Comparison of ENCODE assay signal across 14 cellular contexts in genomic region chr3:44954289-44954688, GRCh38.
"Had no signal": no experiment of that assay in that cellular context is flagged by ENCODE, and none has a peak within 500 bp of the region (broad histone marks: within the 10 kb centered on the region; RNA-seq: fewer than 3 reads in every experiment).

No MANE protein-coding gene starts in this region.

- H3K27ac ChIP-seq: brain microvascular endothelial cell, tibial nerve had no signal

- H3K27ac Mint-ChIP-seq: activated CD4-positive, alpha-beta T cell treated with anti-CD3 and anti-CD28 coated beads, Interleukin-2, amount 10 ng/mL, durations not matched to agents 24 days and 14 days; activated T-helper 2 cell treated with anti-CD3 and anti-CD28 coated beads, Interferon-gamma antibody, Interleukin-2, Interleukin-4, amounts not matched to agents 10 μg/mL and 5 μg/mL and 100 μg/mL, durations not matched to agents 14 hours and 24 hours and 36 hours; progenitor cell of endocrine pancreas had no signal

- H3K27me3 Mint-ChIP-seq: activated B cell treated with CpG ODN at 0.5 μM for 24 hours; activated CD4-positive, alpha-beta T cell treated with anti-CD3 and anti-CD28 coated beads, Interleukin-2, amount 10 ng/mL, durations not matched to agents 24 days and 14 days; activated naive CD8-positive, alpha-beta T cell; naive thymus-derived CD4-positive, alpha-beta T cell; progenitor cell of endocrine pancreas; stimulated activated naive B cell treated with anti-CD40 and anti-IgM and Interleukin-4, amounts not matched to agents 10 μg/mL and 1 μg/mL and 100 μg/mL, for 72 hours had no signal

- H3K4me3 Mint-ChIP-seq: activated B cell treated with CpG ODN at 0.5 μM for 24 hours; activated CD4-positive, alpha-beta T cell treated with anti-CD3 and anti-CD28 coated beads, Interleukin-2, amount 10 ng/mL, durations not matched to agents 24 days and 14 days; activated naive CD8-positive, alpha-beta T cell; stimulated activated naive B cell treated with anti-CD40 and anti-IgM and Interleukin-4, amounts not matched to agents 10 μg/mL and 1 μg/mL and 100 μg/mL, for 72 hours had no signal

- DNase-seq: activated B cell treated with CpG ODN at 0.5 μM for 24 hours; activated CD4-positive, alpha-beta T cell treated with anti-CD3 and anti-CD28 coated beads, Interleukin-2, amount 10 ng/mL, durations not matched to agents 24 days and 14 days; brain microvascular endothelial cell; cerebellar nuclear complex; erythroblast; naive thymus-derived CD4-positive, alpha-beta T cell; nucleus accumbens; right cardiac atrium; small intestine; stimulated activated naive B cell treated with anti-CD40 and anti-IgM and Interleukin-4, amounts not matched to agents 10 μg/mL and 1 μg/mL and 100 μg/mL, for 72 hours had no signal

- H3K9me3 ChIP-seq: tibial nerve had no signal

- H3K4me1 Mint-ChIP-seq: activated CD4-positive, alpha-beta T cell treated with anti-CD3 and anti-CD28 coated beads, Interleukin-2, amount 10 ng/mL, durations not matched to agents 24 days and 14 days had no signal

- H3K27me3 ChIP-seq: brain microvascular endothelial cell, tibial nerve had no signal

- H3K4me3 ChIP-seq: tibial nerve had no signal

- H3K9me3 Mint-ChIP-seq: activated B cell treated with CpG ODN at 0.5 μM for 24 hours; activated CD4-positive, alpha-beta T cell treated with anti-CD3 and anti-CD28 coated beads, Interleukin-2, amount 10 ng/mL, durations not matched to agents 24 days and 14 days; activated T-helper 2 cell treated with anti-CD3 and anti-CD28 coated beads, Interferon-gamma antibody, Interleukin-2, Interleukin-4, amounts not matched to agents 10 μg/mL and 5 μg/mL and 100 μg/mL, durations not matched to agents 14 hours and 24 hours and 36 hours; naive thymus-derived CD4-positive, alpha-beta T cell; stimulated activated naive B cell treated with anti-CD40 and anti-IgM and Interleukin-4, amounts not matched to agents 10 μg/mL and 1 μg/mL and 100 μg/mL, for 72 hours had no signal
